ENCODE assay signal across 14 cellular contexts in the genomic region with DNA sequence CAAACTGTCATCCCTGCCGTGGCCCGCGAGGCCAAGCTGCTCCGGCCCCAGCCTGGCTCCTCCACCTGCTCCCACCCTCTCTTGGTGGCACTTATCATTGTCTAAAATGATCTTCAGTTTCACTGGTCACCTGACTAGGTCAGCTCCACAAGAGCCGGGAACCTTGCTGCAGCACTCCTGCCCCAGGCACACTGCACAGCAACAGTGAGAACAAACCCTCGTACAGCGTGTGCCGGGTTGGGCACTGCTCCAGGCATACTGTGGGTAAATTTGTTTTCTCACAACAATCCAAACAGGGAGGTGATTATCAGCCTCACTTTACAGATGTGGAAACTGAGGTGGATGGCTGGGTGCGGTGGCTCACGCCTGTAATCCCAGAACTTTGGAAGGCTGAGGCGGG. TPM values are rescaled to one million over a fixed set of nuclear protein-coding genes. Genes with fewer than 3 reads are reported as not detected.
DNase-seq lines count a peak whose midpoint lies in the region; ATAC-seq and TF ChIP-seq lines count a peak whose summit lies in the region.
"Had no signal": no experiment of that assay in that cellular context is flagged by ENCODE, and none has a peak within 500 bp of the region (broad histone marks: within the 10 kb centered on the region; RNA-seq: fewer than 3 reads in every experiment).

No MANE protein-coding gene starts in this region.

- no peak for TF ChIP-seq CTCF in HCT116 (IDR thresholded peaks at IDR 0.05 in 2 of 3, conservative IDR thresholded peaks at IDR 0.05 in 1 of 3; ENCODE audit: borderline replicate concordance in 1 of 3, insufficient read depth in 1 of 3, low read depth in 2 of 3, low read length in 2 of 3)
- TF ChIP-seq CTCF in neutrophil (IDR thresholded peaks at IDR 0.05) = no peak

- H3K36me3 ChIP-seq in HCT116 (ENCODE audit: control insufficient read depth in 1 of 2, insufficient read depth in 2 of 2, low read length in 2 of 2) = peaks cover 43 to 59% of the 10 kb centered on the region in 2 experiments
- peaks cover 100% of the 10 kb centered on the region for H3K36me3 ChIP-seq in neutrophil
- H3K36me3 ChIP-seq in mesendoderm (ENCODE audit: control insufficient read depth, insufficient read depth, low read length) = peaks cover 11% of the 10 kb centered on the region

- H3K4me2 ChIP-seq in HCT116 (ENCODE audit: low read length) (peak overlapping the region; percentile 78), mesendoderm (ENCODE audit: low read length) (no peak overlapping the region)

- no peak overlapping the region for H3K23ac ChIP-seq in mesendoderm (ENCODE audit: low read length)

- H3K9me3 ChIP-seq in HCT116 (ENCODE audit: control insufficient read depth in 1 of 2, insufficient read depth in 1 of 2, low read depth in 1 of 2, low read length in 2 of 2) = no peaks in the 10 kb centered on the region
- no peaks in the 10 kb centered on the region for H3K9me3 ChIP-seq in neutrophil
- H3K9me3 ChIP-seq: breast epithelium, SJCRH30 had no signal

- H2BK5ac ChIP-seq in mesendoderm (ENCODE audit: low read length) = no peak overlapping the region

- no peak for TF ChIP-seq RAD21 in HCT116 (IDR thresholded peaks at IDR 0.05; ENCODE audit: low read depth)

- H3K4me3 ChIP-seq in HCT116 (replicated peaks in 1 of 2; ENCODE audit: low read depth in 1 of 2, low read length in 2 of 2) (peak overlapping the region in 1 of 2 experiments; percentile 37; a peak in 1 of 4 replicates), neutrophil (ENCODE audit: low read depth in 1 of 2, low read length in 1 of 2) (no peak overlapping the region), mesendoderm (ENCODE audit: low read length) (no peak overlapping the region)
- H3K4me3 ChIP-seq: breast epithelium, SJCRH30 had no signal

- WGBS in mesendoderm (ENCODE audit: extremely low coverage, insufficient coverage, low lambda C conversion rate) = no CpG with 5 or more reads among the region's 11 CpGs

- no peak for ATAC-seq in HCT116

- intact Hi-C loops in activated naive CD4-positive, alpha-beta T cell treated with anti-CD3 and anti-CD28 coated beads for 36 hours (cut with micrococcal nuclease) = no loop called here
- intact Hi-C loops in HCT116 (cut with micrococcal nuclease) = no loop called here
- intact Hi-C loops in activated T-helper 1 cell treated with anti-CD3 and anti-CD28 coated beads, Interleukin-12 subunit alpha, Interleukin-12 subunit beta, Interleukin-2, Interleukin-4 antibody, amounts not matched to agents 30 ng/mL and 10 ng/mL and 1 ng/mL, durations not matched to agents 14 hours and 24 hours and 36 hours (cut with micrococcal nuclease) = no loop called here

- BruUV-seq in HCT116 (replicated peaks; lab: Mats Ljungman, UMichigan) = no TSS peak

- CTCF ChIA-PET in activated naive CD4-positive, alpha-beta T cell treated with anti-CD3 and anti-CD28 coated beads for 36 hours (lab: Charles Lee) = no interaction called here
- CTCF ChIA-PET in HCT116 (lab: Charles Lee) = no interaction called here

- H2AFZ ChIP-seq in HCT116 (ENCODE audit: low read depth, low read length, poor library complexity, severe bottlenecking) = no peak overlapping the region

- TF ChIP-seq POLR2A in HCT116 (IDR thresholded peaks at IDR 0.05; ENCODE audit: borderline replicate concordance, extremely low read depth, insufficient read depth, insufficient read length) = no peak

- H3K27me3 Mint-ChIP-seq in activated naive CD4-positive, alpha-beta T cell treated with anti-CD3 and anti-CD28 coated beads for 36 hours (ENCODE audit: low read depth) = no peaks in the 10 kb centered on the region
- H3K27me3 Mint-ChIP-seq in activated T-helper 1 cell treated with anti-CD3 and anti-CD28 coated beads, Interleukin-12 subunit alpha, Interleukin-12 subunit beta, Interleukin-2, Interleukin-4 antibody, amounts not matched to agents 30 ng/mL and 10 ng/mL and 1 ng/mL, durations not matched to agents 14 hours and 24 hours and 36 hours (ENCODE audit: insufficient read depth) = no peaks in the 10 kb centered on the region

- no peak overlapping the region for H3K4me3 Mint-ChIP-seq in activated naive CD4-positive, alpha-beta T cell treated with anti-CD3 and anti-CD28 coated beads for 36 hours
- H3K4me3 Mint-ChIP-seq in activated T-helper 1 cell treated with anti-CD3 and anti-CD28 coated beads, Interleukin-12 subunit alpha, Interleukin-12 subunit beta, Interleukin-2, Interleukin-4 antibody, amounts not matched to agents 30 ng/mL and 10 ng/mL and 1 ng/mL, durations not matched to agents 14 hours and 24 hours and 36 hours = peak overlapping the region; percentile 22

- POLR2A ChIA-PET in HCT116 (lab: Charles Lee) = interaction anchor here (1.2 kb wide), 1 partner anchor 8 kb away, joined by 4 read pairs; no protein-coding TSS in a partner anchor

- H3K27ac ChIP-seq in HCT116 (ENCODE audit: low read depth, low read length) = peak overlapping the region; percentile 62; the same call in 1 of the 2 replicates
- H3K27ac ChIP-seq in neutrophil = peak overlapping the region; percentile 67
- no peak overlapping the region for H3K27ac ChIP-seq in mesendoderm (ENCODE audit: low read depth, low read length)
- H3K27ac ChIP-seq: SJCRH30 had no signal

- H3K4me1 Mint-ChIP-seq in activated naive CD4-positive, alpha-beta T cell treated with anti-CD3 and anti-CD28 coated beads for 36 hours (ENCODE audit: low read depth) = peaks cover 56% of the 10 kb centered on the region
- H3K4me1 Mint-ChIP-seq in activated T-helper 1 cell treated with anti-CD3 and anti-CD28 coated beads, Interleukin-12 subunit alpha, Interleukin-12 subunit beta, Interleukin-2, Interleukin-4 antibody, amounts not matched to agents 30 ng/mL and 10 ng/mL and 1 ng/mL, durations not matched to agents 14 hours and 24 hours and 36 hours (ENCODE audit: low read depth) = peaks cover 48% of the 10 kb centered on the region

- no peak for DNase-seq in activated naive CD4-positive, alpha-beta T cell treated with anti-CD3 and anti-CD28 coated beads for 36 hours
- no peak for DNase-seq in activated naive CD4-positive, alpha-beta T cell (lab: John Stamatoyannopoulos, UW)
- DNase-seq in HCT116 (ENCODE audit: low read depth, low spot score) (no peak), mesendoderm (no peak), medulla oblongata (ENCODE audit: extremely low spot score) (no peak), T-helper 9 cell (no peak)
- no peak for DNase-seq in activated T-helper 1 cell treated with anti-CD3 and anti-CD28 coated beads, Interleukin-12 subunit alpha, Interleukin-12 subunit beta, Interleukin-2, Interleukin-4 antibody, amounts not matched to agents 30 ng/mL and 10 ng/mL and 1 ng/mL, durations not matched to agents 14 hours and 24 hours and 36 hours (ENCODE audit: low spot score)
- DNase-seq: effector CD4-positive, alpha-beta T cell; hippocampal formation; NCI-H1092; NCI-H226; SJCRH30 had no signal

- no peak overlapping the region for H4K5ac ChIP-seq in mesendoderm (ENCODE audit: low read length)

- no peaks in the 10 kb centered on the region for H4K20me1 ChIP-seq in HCT116 (ENCODE audit: insufficient read depth)

- H3K27me3 ChIP-seq in HCT116 (ENCODE audit: insufficient read depth, low read length) (no peaks in the 10 kb centered on the region), neutrophil (no peaks in the 10 kb centered on the region), mesendoderm (ENCODE audit: insufficient read depth, low read length, poor library complexity) (no peaks in the 10 kb centered on the region)
- H3K27me3 ChIP-seq: breast epithelium, SJCRH30 had no signal

- no peak overlapping the region for H2BK120ac ChIP-seq in mesendoderm (ENCODE audit: low read depth, low read length)

- no peak overlapping the region for H4K8ac ChIP-seq in mesendoderm (ENCODE audit: low read depth, low read length)

- peaks cover 16% of the 10 kb centered on the region for H3K79me1 ChIP-seq in mesendoderm (ENCODE audit: low read length)

- peak overlapping the region; percentile 23; the same call in 1 of the 2 replicates for H3K9ac ChIP-seq in HCT116 (ENCODE audit: low read length)
- no peak overlapping the region for H3K9ac ChIP-seq in mesendoderm (ENCODE audit: low read length)

- H3K4me1 ChIP-seq in HCT116 (ENCODE audit: control insufficient read depth in 1 of 2, insufficient read depth in 2 of 2, low read length in 2 of 2) (peaks cover 11 to 38% of the 10 kb centered on the region in 2 experiments), neutrophil (ENCODE audit: control insufficient read depth in 1 of 2, insufficient read depth in 1 of 2, low read depth in 1 of 2, low read length in 1 of 2) (peaks cover 35 to 53% of the 10 kb centered on the region in 2 experiments), mesendoderm (ENCODE audit: control insufficient read depth, low read depth, low read length) (no peaks in the 10 kb centered on the region)
- H3K4me1 ChIP-seq: breast epithelium, SJCRH30 had no signal

- no peaks in the 10 kb centered on the region for H3K9me3 Mint-ChIP-seq in activated naive CD4-positive, alpha-beta T cell treated with anti-CD3 and anti-CD28 coated beads for 36 hours
- no peaks in the 10 kb centered on the region for H3K9me3 Mint-ChIP-seq in activated T-helper 1 cell treated with anti-CD3 and anti-CD28 coated beads, Interleukin-12 subunit alpha, Interleukin-12 subunit beta, Interleukin-2, Interleukin-4 antibody, amounts not matched to agents 30 ng/mL and 10 ng/mL and 1 ng/mL, durations not matched to agents 14 hours and 24 hours and 36 hours

- H3K9me2 ChIP-seq in HCT116 (ENCODE audit: insufficient read depth) = no peaks in the 10 kb centered on the region

- no peak overlapping the region for H3K18ac ChIP-seq in mesendoderm (ENCODE audit: low read length)

- peak overlapping the region; percentile 38 for H3K27ac Mint-ChIP-seq in activated naive CD4-positive, alpha-beta T cell treated with anti-CD3 and anti-CD28 coated beads for 36 hours
- H3K27ac Mint-ChIP-seq in activated T-helper 1 cell treated with anti-CD3 and anti-CD28 coated beads, Interleukin-12 subunit alpha, Interleukin-12 subunit beta, Interleukin-2, Interleukin-4 antibody, amounts not matched to agents 30 ng/mL and 10 ng/mL and 1 ng/mL, durations not matched to agents 14 hours and 24 hours and 36 hours = no peak overlapping the region

- peaks cover 40% of the 10 kb centered on the region for H3K36me3 Mint-ChIP-seq in activated naive CD4-positive, alpha-beta T cell treated with anti-CD3 and anti-CD28 coated beads for 36 hours (ENCODE audit: low read depth)
- peaks cover 58% of the 10 kb centered on the region for H3K36me3 Mint-ChIP-seq in activated T-helper 1 cell treated with anti-CD3 and anti-CD28 coated beads, Interleukin-12 subunit alpha, Interleukin-12 subunit beta, Interleukin-2, Interleukin-4 antibody, amounts not matched to agents 30 ng/mL and 10 ng/mL and 1 ng/mL, durations not matched to agents 14 hours and 24 hours and 36 hours (ENCODE audit: low read depth)

- H3K79me2 ChIP-seq in HCT116 (ENCODE audit: insufficient read depth, low read length) (peaks cover 89% of the 10 kb centered on the region), mesendoderm (ENCODE audit: control insufficient read depth, insufficient read depth, low read length) (peaks cover 6% of the 10 kb centered on the region)

- H2AK5ac ChIP-seq in mesendoderm (ENCODE audit: low read length) = no peak overlapping the region

- H3K4ac ChIP-seq in mesendoderm (ENCODE audit: low read depth, low read length) = no peak overlapping the region

- RAD21 ChIA-PET in HCT116 (lab: Charles Lee; ENCODE audit: low non-redundant PET in 1 of 2, low total read pairs in 2 of 2, uncharacterized antibody in 2 of 2, unreplicated experiment in 2 of 2) = no interaction called here

- no peak overlapping the region for H3K56ac ChIP-seq in mesendoderm (ENCODE audit: low read length)

- H2BK15ac ChIP-seq in mesendoderm (replicated peaks; ENCODE audit: low read depth) = no peak overlapping the region

RNA-seq across cellular contexts. Expression of gene DEDD2, which starts 8.9 kb away (rescaled TPM):
- total RNA-seq in activated naive CD4-positive, alpha-beta T cell treated with anti-CD3 and anti-CD28 coated beads for 36 hours = 10 to 100 TPM; 24.8 to 26.0 TPM
- 32.7 TPM for total RNA-seq in HCT116 (2021; ENCODE audit: unreplicated experiment)
- 32.8 and 41.3 TPM in 2 replicates for polyA plus RNA-seq in HCT116 (2012)
- 36.9 and 37.9 TPM in 2 replicates for total RNA-seq in activated T-helper 1 cell treated with anti-CD3 and anti-CD28 coated beads, Interleukin-12 subunit alpha, Interleukin-12 subunit beta, Interleukin-2, Interleukin-4 antibody, amounts not matched to agents 30 ng/mL and 10 ng/mL and 1 ng/mL, durations not matched to agents 14 hours and 24 hours and 36 hours
- 18.5 TPM for polyA plus RNA-seq in mesendoderm (2013, experiment 1 of 2)
- 17.7 TPM for polyA plus RNA-seq in mesendoderm (2013, experiment 2 of 2)

RNA-seq across cellular contexts. Expression of gene ZNF526, which starts 11.5 kb away (rescaled TPM):
- 10 to 100 TPM; 11.5 to 11.6 TPM for total RNA-seq in activated naive CD4-positive, alpha-beta T cell treated with anti-CD3 and anti-CD28 coated beads for 36 hours
- 13.1 TPM for total RNA-seq in HCT116 (2021; ENCODE audit: unreplicated experiment)
- 7.1 TPM in 2 replicates for polyA plus RNA-seq in HCT116 (2012)
- 18.4 and 18.5 TPM in 2 replicates for total RNA-seq in activated T-helper 1 cell treated with anti-CD3 and anti-CD28 coated beads, Interleukin-12 subunit alpha, Interleukin-12 subunit beta, Interleukin-2, Interleukin-4 antibody, amounts not matched to agents 30 ng/mL and 10 ng/mL and 1 ng/mL, durations not matched to agents 14 hours and 24 hours and 36 hours
- polyA plus RNA-seq in mesendoderm (2013, experiment 1 of 2) = 5.9 TPM
- polyA plus RNA-seq in mesendoderm (2013, experiment 2 of 2) = 6.1 TPM

RNA-seq across cellular contexts. Expression of gene GSK3A, which starts 33.8 kb away (rescaled TPM):
- total RNA-seq in activated naive CD4-positive, alpha-beta T cell treated with anti-CD3 and anti-CD28 coated beads for 36 hours = 10 to 100 TPM; 31.1 to 33.8 TPM
- total RNA-seq in HCT116 (2021; ENCODE audit: unreplicated experiment) = 57.2 TPM
- polyA plus RNA-seq in HCT116 (2012) = 58.8 and 65.6 TPM in 2 replicates
- 56.6 and 57.2 TPM in 2 replicates for total RNA-seq in activated T-helper 1 cell treated with anti-CD3 and anti-CD28 coated beads, Interleukin-12 subunit alpha, Interleukin-12 subunit beta, Interleukin-2, Interleukin-4 antibody, amounts not matched to agents 30 ng/mL and 10 ng/mL and 1 ng/mL, durations not matched to agents 14 hours and 24 hours and 36 hours
- polyA plus RNA-seq in mesendoderm (2013, experiment 1 of 2) = 71.8 TPM
- polyA plus RNA-seq in mesendoderm (2013, experiment 2 of 2) = 66.5 TPM

RNA-seq across cellular contexts. Expression of gene ERF, which starts 46.3 kb away (rescaled TPM):
- total RNA-seq in activated naive CD4-positive, alpha-beta T cell treated with anti-CD3 and anti-CD28 coated beads for 36 hours = 10 to 100 TPM; 52.4 to 55.6 TPM
- 96.1 TPM for total RNA-seq in HCT116 (2021; ENCODE audit: unreplicated experiment)
- polyA plus RNA-seq in HCT116 (2012) = 55.7 and 62.1 TPM in 2 replicates
- total RNA-seq in activated T-helper 1 cell treated with anti-CD3 and anti-CD28 coated beads, Interleukin-12 subunit alpha, Interleukin-12 subunit beta, Interleukin-2, Interleukin-4 antibody, amounts not matched to agents 30 ng/mL and 10 ng/mL and 1 ng/mL, durations not matched to agents 14 hours and 24 hours and 36 hours = 71.9 and 78.4 TPM in 2 replicates
- polyA plus RNA-seq in mesendoderm (2013, experiment 1 of 2) = 42.7 TPM
- 42.7 TPM for polyA plus RNA-seq in mesendoderm (2013, experiment 2 of 2)
